ENCODE assay signal across 1 cellular context in the genomic region with DNA sequence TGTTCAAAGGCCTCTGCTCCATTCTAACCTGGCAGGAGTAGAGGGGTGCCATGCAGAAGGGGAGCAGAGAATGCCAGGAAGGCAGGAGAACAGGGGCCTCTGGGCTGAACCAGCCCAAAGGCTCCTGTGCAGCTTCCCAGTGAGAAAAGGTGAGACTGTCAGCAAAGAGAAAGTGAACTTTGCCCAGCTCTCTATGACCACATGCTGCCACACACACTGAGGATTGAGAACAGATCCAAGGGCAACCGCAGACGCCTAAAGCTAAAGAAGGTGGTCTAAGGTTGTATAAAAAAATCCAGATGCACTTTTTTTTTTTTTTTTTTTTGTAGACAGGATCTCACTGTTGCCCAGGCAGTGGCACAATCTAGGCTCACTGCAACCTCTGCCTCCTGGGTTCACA.
TF ChIP-seq lines count a peak whose summit lies in the region.

No MANE protein-coding gene starts in this region.

TF ChIP-seq in GM23338, 12 proteins besides CTCF, POLR2A, EP300 and RAD21 (continued from another document):
- TF ChIP-seq, protein P1, sequence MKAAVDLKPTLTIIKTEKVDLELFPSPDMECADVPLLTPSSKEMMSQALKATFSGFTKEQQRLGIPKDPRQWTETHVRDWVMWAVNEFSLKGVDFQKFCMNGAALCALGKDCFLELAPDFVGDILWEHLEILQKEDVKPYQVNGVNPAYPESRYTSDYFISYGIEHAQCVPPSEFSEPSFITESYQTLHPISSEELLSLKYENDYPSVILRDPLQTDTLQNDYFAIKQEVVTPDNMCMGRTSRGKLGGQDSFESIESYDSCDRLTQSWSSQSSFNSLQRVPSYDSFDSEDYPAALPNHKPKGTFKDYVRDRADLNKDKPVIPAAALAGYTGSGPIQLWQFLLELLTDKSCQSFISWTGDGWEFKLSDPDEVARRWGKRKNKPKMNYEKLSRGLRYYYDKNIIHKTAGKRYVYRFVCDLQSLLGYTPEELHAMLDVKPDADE (IDR thresholded peaks at IDR 0.05): no peak
- TF ChIP-seq EZH2phosphoT487 (IDR thresholded peaks at IDR 0.05; ENCODE audit: unreplicated experiment): no peak
- TF ChIP-seq JUNB (IDR thresholded peaks at IDR 0.05; ENCODE audit: unreplicated experiment): no peak
- TF ChIP-seq POLR2AphosphoS5 (IDR thresholded peaks at IDR 0.05; ENCODE audit: low read depth): no peak
- TF ChIP-seq, protein P2, sequence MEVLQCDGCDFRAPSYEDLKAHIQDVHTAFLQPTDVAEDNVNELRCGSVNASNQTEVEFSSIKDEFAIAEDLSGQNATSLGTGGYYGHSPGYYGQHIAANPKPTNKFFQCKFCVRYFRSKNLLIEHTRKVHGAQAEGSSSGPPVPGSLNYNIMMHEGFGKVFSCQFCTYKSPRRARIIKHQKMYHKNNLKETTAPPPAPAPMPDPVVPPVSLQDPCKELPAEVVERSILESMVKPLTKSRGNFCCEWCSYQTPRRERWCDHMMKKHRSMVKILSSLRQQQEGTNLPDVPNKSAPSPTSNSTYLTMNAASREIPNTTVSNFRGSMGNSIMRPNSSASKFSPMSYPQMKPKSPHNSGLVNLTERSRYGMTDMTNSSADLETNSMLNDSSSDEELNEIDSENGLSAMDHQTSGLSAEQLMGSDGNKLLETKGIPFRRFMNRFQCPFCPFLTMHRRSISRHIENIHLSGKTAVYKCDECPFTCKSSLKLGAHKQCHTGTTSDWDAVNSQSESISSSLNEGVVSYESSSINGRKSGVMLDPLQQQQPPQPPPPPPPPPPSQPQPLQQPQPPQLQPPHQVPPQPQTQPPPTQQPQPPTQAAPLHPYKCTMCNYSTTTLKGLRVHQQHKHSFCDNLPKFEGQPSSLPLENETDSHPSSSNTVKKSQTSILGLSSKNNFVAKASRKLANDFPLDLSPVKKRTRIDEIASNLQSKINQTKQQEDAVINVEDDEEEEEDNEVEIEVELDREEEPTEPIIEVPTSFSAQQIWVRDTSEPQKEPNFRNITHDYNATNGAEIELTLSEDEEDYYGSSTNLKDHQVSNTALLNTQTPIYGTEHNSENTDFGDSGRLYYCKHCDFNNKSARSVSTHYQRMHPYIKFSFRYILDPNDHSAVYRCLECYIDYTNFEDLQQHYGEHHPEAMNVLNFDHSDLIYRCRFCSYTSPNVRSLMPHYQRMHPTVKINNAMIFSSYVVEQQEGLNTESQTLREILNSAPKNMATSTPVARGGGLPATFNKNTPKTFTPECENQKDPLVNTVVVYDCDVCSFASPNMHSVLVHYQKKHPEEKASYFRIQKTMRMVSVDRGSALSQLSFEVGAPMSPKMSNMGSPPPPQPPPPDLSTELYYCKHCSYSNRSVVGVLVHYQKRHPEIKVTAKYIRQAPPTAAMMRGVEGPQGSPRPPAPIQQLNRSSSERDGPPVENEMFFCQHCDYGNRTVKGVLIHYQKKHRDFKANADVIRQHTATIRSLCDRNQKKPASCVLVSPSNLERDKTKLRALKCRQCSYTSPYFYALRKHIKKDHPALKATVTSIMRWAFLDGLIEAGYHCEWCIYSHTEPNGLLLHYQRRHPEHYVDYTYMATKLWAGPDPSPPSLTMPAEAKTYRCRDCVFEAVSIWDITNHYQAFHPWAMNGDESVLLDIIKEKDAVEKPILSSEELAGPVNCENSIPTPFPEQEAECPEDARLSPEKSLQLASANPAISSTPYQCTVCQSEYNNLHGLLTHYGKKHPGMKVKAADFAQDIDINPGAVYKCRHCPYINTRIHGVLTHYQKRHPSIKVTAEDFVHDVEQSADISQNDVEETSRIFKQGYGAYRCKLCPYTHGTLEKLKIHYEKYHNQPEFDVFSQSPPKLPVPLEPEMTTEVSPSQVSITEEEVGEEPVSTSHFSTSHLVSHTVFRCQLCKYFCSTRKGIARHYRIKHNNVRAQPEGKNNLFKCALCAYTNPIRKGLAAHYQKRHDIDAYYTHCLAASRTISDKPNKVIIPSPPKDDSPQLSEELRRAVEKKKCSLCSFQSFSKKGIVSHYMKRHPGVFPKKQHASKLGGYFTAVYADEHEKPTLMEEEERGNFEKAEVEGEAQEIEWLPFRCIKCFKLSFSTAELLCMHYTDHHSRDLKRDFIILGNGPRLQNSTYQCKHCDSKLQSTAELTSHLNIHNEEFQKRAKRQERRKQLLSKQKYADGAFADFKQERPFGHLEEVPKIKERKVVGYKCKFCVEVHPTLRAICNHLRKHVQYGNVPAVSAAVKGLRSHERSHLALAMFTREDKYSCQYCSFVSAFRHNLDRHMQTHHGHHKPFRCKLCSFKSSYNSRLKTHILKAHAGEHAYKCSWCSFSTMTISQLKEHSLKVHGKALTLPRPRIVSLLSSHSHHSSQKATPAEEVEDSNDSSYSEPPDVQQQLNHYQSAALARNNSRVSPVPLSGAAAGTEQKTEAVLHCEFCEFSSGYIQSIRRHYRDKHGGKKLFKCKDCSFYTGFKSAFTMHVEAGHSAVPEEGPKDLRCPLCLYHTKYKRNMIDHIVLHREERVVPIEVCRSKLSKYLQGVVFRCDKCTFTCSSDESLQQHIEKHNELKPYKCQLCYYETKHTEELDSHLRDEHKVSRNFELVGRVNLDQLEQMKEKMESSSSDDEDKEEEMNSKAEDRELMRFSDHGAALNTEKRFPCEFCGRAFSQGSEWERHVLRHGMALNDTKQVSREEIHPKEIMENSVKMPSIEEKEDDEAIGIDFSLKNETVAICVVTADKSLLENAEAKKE (CRISPR knock-in tag; IDR thresholded peaks at IDR 0.05): no peak
- no peak for TF ChIP-seq EZH2 (IDR thresholded peaks at IDR 0.05; ENCODE audit: low read depth, unreplicated experiment)
- TF ChIP-seq STAT1 (IDR thresholded peaks at IDR 0.05; ENCODE audit: unreplicated experiment): no peak
